Comparison of ENCODE assay signal across 8 cellular contexts in genomic region chr11:17388609-17389204, GRCh38. TPM values are rescaled to one million over a fixed set of nuclear protein-coding genes. Genes with fewer than 3 reads are reported as not detected.
DNase-seq lines count a peak whose midpoint lies in the region; ATAC-seq and TF ChIP-seq lines count a peak whose summit lies in the region.

TSS of gene KCNJ11 (minus strand) at chr11:17388659. CDS start at chr11:17388091, 568 bp downstream.

- peaks cover 3% of the 10 kb centered on the region for H3K36me3 Mint-ChIP-seq in neural progenitor cell

- H3K9me3 ChIP-seq in RWPE2 (ENCODE audit: severe bottlenecking): no peaks in the 10 kb centered on the region
- no peaks in the 10 kb centered on the region for H3K9me3 ChIP-seq in neural progenitor cell (ENCODE audit: low read depth)

- no peaks in the 10 kb centered on the region for H3K27me3 ChIP-seq in RWPE2 (ENCODE audit: insufficient read depth, poor library complexity, severe bottlenecking)
- H3K27me3 ChIP-seq in neural progenitor cell: peaks cover 13% of the 10 kb centered on the region

- H3K4me3 Mint-ChIP-seq in neural progenitor cell: peak within 1 kb of the TSS; percentile 86

- no peak within 1 kb of the TSS for H3K27ac Mint-ChIP-seq in neural progenitor cell

- H3K79me2 ChIP-seq in neural progenitor cell (ENCODE audit: low read depth): no peaks in the 10 kb centered on the region

- H3K4me2 ChIP-seq in neural progenitor cell: peak within 1 kb of the TSS; percentile 94

- H2AFZ ChIP-seq in neural progenitor cell (replicated peaks): peak within 1 kb of the TSS; percentile 89

- TF ChIP-seq CTCF in RWPE2 (IDR thresholded peaks at IDR 0.05; ENCODE audit: poor library complexity, severe bottlenecking): no peak
- no peak for TF ChIP-seq CTCF in epithelial cell of proximal tubule (conservative IDR thresholded peaks at IDR 0.05; ENCODE audit: low read depth, low read length)
- no peak for TF ChIP-seq CTCF in neural progenitor cell (IDR thresholded peaks at IDR 0.05)

- peak within 1 kb of the TSS; percentile 40 for H3K4me3 ChIP-seq in RWPE2 (ENCODE audit: severe bottlenecking)
- peak within 1 kb of the TSS; percentile 59 for H3K4me3 ChIP-seq in epithelial cell of proximal tubule (ENCODE audit: low read depth, low read length)
- peak within 1 kb of the TSS; percentile 62 for H3K4me3 ChIP-seq in neural progenitor cell

- DNase-seq in activated CD4-positive, CD25-positive, alpha-beta regulatory T cell treated with anti-CD3 and anti-CD28 coated beads, Interleukin-2, amount 50 U/mL, for 72 hours: no peak
- DNase-seq in RWPE2 (ENCODE audit: low spot score): no peak
- no peak for DNase-seq in epithelial cell of proximal tubule (ENCODE audit: low read depth)
- peak; percentile 36 for DNase-seq in neural progenitor cell (ENCODE audit: low spot score)
- no peak for DNase-seq in amniotic stem cell (lab: John Stamatoyannopoulos, UW)
- DNase-seq in NAMALWA (ENCODE audit: low spot score): no peak

- H3K4me1 ChIP-seq in RWPE2 (ENCODE audit: insufficient read depth, poor library complexity, severe bottlenecking) (no peaks in the 10 kb centered on the region), neural progenitor cell (peaks cover 8% of the 10 kb centered on the region)

- peak; percentile 55 to 62 for ATAC-seq in activated CD4-positive, CD25-positive, alpha-beta regulatory T cell treated with anti-CD3 and anti-CD28 coated beads, Interleukin-2, amount 50 U/mL, for 24 hours
- ATAC-seq in HG02852 (IDR thresholded peaks at IDR 0.05; ENCODE audit: unreplicated experiment) (peak; percentile 40), RWPE2 (ENCODE audit: low read depth) (peak; percentile 38)

- H3K4me1 Mint-ChIP-seq in neural progenitor cell: peaks cover 6% of the 10 kb centered on the region

- no peaks in the 10 kb centered on the region for H3K36me3 ChIP-seq in RWPE2 (ENCODE audit: low read depth)
- no peaks in the 10 kb centered on the region for H3K36me3 ChIP-seq in neural progenitor cell

- peaks cover 14% of the 10 kb centered on the region for H3K27me3 Mint-ChIP-seq in neural progenitor cell (ENCODE audit: insufficient read depth, low read depth)

- no peak within 1 kb of the TSS for H3K9ac ChIP-seq in neural progenitor cell

- H3K27ac ChIP-seq in RWPE2 (ENCODE audit: poor library complexity, severe bottlenecking): no peak within 1 kb of the TSS
- no peak within 1 kb of the TSS for H3K27ac ChIP-seq in neural progenitor cell

- H4K20me1 ChIP-seq in neural progenitor cell (ENCODE audit: low read depth): no peaks in the 10 kb centered on the region

- H3K9me3 Mint-ChIP-seq in neural progenitor cell: no peaks in the 10 kb centered on the region

- H3F3A ChIP-seq in neural progenitor cell (ENCODE audit: low read depth): peaks cover 6% of the 10 kb centered on the region

RNA-seq across cellular contexts. Expression of gene KCNJ11, which starts in this region (rescaled TPM):
- total RNA-seq in epithelial cell of proximal tubule (0.22 and 0.63 TPM in 2 replicates), neural progenitor cell (ENCODE audit: low replicate concordance) (1.9 and 5.0 TPM in 2 replicates)
